22 cellular contexts compared by ENCODE assay signal in the genomic region with DNA sequence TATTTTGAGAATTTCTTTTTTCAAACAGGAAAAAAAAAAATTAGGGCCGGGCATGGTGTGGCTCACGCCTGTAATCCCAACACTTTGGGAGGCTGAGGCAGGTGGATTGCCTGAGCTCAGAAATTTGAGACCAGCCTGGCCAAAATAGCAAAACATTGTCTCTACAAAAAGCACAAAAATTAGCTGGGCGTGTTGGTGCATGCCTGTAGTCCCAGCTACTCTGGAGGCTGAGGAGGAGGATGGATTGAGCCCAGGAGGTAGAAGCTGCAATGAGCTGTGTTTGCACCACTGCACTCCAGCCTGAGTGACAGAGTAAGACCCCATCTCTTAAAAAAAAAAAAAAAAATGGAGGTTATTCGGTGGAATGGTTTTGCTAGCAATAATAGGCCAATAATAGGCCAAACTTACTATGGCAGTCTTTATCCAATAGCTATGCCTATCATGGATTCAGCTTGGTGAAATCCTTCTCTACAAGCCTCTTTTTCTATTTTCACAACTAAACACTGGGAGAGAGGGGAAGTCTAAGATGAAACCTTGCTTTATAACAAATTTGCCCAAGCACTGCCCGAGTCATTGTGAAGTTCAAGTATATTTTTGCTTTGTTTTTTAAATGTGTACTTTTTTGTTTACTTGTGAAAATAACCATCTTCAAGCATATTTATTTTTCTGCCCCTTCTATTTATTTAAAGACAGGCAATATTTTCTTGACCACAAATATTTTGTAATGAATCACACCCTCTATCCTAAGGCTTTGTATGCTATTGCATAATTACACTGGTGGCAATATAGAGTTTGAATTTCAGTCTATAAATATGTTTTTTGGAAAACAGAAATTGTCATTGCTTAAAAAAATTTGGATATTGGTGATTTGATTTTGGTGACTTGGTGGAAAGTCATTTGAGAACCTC. TPM values are rescaled to one million over a fixed set of nuclear protein-coding genes. Genes with fewer than 3 reads are reported as not detected.
DNase-seq lines count a peak whose midpoint lies in the region; ATAC-seq and TF ChIP-seq lines count a peak whose summit lies in the region.
"Had no signal": no experiment of that assay in that cellular context is flagged by ENCODE, and none has a peak within 500 bp of the region (broad histone marks: within the 10 kb centered on the region; RNA-seq: fewer than 3 reads in every experiment).

No MANE protein-coding gene starts in this region.

- peak overlapping the region; percentile 41 to 84 (median 74) for H3K27ac Mint-ChIP-seq in CD14-positive monocyte
- H3K27ac Mint-ChIP-seq: activated CD4-positive, alpha-beta memory T cell treated with anti-CD3 and anti-CD28 coated beads for 36 hours; activated naive CD4-positive, alpha-beta T cell treated with anti-CD3 and anti-CD28 coated beads, Interleukin-2, amount 50 U/mL, for 24 hours; activated T-cell treated with anti-CD3 and anti-CD28 coated beads, Interleukin-2, amount 50 U/mL, for 24 hours; brain; T-helper 17 cell had no signal

- H3K4me3 Mint-ChIP-seq in CD14-positive monocyte, result peak overlapping the region in 1 of 2 donors; percentile 15
- H3K4me3 Mint-ChIP-seq: activated CD4-positive, alpha-beta memory T cell treated with anti-CD3 and anti-CD28 coated beads for 36 hours; activated naive CD4-positive, alpha-beta T cell treated with anti-CD3 and anti-CD28 coated beads, Interleukin-2, amount 50 U/mL, for 24 hours; activated T-cell treated with anti-CD3 and anti-CD28 coated beads, Interleukin-2, amount 50 U/mL, for 24 hours; brain; naive B cell; T-helper 17 cell; WTC11 had no signal

- no peak overlapping the region for H3K27ac ChIP-seq in HEK293 (ENCODE audit: extremely low read depth, low read depth, low read length)
- no peak overlapping the region for H3K27ac ChIP-seq in foreskin keratinocyte
- H3K27ac ChIP-seq: BLaER1, parathyroid adenoma had no signal

- peaks cover 3 to 13% of the 10 kb centered on the region in 2 donors for H3K36me3 Mint-ChIP-seq in CD14-positive monocyte
- H3K36me3 Mint-ChIP-seq: activated CD4-positive, alpha-beta memory T cell treated with anti-CD3 and anti-CD28 coated beads for 36 hours; activated naive CD4-positive, alpha-beta T cell treated with anti-CD3 and anti-CD28 coated beads, Interleukin-2, amount 50 U/mL, for 24 hours; brain; naive B cell; WTC11 had no signal

- H3K27me3 ChIP-seq in foreskin keratinocyte (no peaks in the 10 kb centered on the region), BE2C (no peaks in the 10 kb centered on the region)
- H3K27me3 ChIP-seq: BLaER1 had no signal

- peaks cover 2 to 6% (median 3%) of the 10 kb centered on the region in 3 donors for H3K27me3 Mint-ChIP-seq in CD14-positive monocyte (ENCODE audit: low read depth in 3 of 3)
- H3K27me3 Mint-ChIP-seq: activated CD4-positive, alpha-beta memory T cell treated with anti-CD3 and anti-CD28 coated beads for 36 hours; activated naive CD4-positive, alpha-beta T cell treated with anti-CD3 and anti-CD28 coated beads, Interleukin-2, amount 50 U/mL, for 24 hours; activated T-cell treated with anti-CD3 and anti-CD28 coated beads, Interleukin-2, amount 50 U/mL, for 24 hours; brain; T-helper 17 cell had no signal

- intact Hi-C loops in CD14-positive monocyte (cut with micrococcal nuclease), result loop anchor here in 1 of 2 donors (5.0 kb wide), 1 partner anchor 35 kb away; no protein-coding TSS in a partner anchor

- peaks cover 31% of the 10 kb centered on the region for H3K4me1 Mint-ChIP-seq in CD14-positive monocyte
- H3K4me1 Mint-ChIP-seq: activated naive CD4-positive, alpha-beta T cell treated with anti-CD3 and anti-CD28 coated beads, Interleukin-2, amount 50 U/mL, for 24 hours; brain; naive B cell; T-helper 17 cell had no signal

- peak; percentile 70 for ATAC-seq in foreskin keratinocyte
- ATAC-seq: T-helper 17 cell, WTC11 had no signal

- in situ Hi-C loops in ACHN (cut with HindIII; ENCODE audit: low pct_ligation_motif_present, low pct_unique_long_range_greater_than_20kb, low sequenced_read_pairs), result no loop called here

- H3K36me3 ChIP-seq in HEK293 (ENCODE audit: control insufficient read depth in 2 of 2, insufficient read depth in 1 of 2, low read length in 2 of 2), result no peaks in the 10 kb centered on the region
- no peaks in the 10 kb centered on the region for H3K36me3 ChIP-seq in BE2C
- H3K36me3 ChIP-seq: BLaER1 had no signal

- CTCF ChIA-PET in HEK293 (lab: Yijun Ruan, JAX), result no interaction called here

- no peaks in the 10 kb centered on the region for H3K4me1 ChIP-seq in HEK293 (ENCODE audit: control insufficient read depth, insufficient read depth, low read length)
- H3K4me1 ChIP-seq in foreskin keratinocyte, result peaks cover 10% of the 10 kb centered on the region
- no peaks in the 10 kb centered on the region for H3K4me1 ChIP-seq in BE2C
- H3K4me1 ChIP-seq: BLaER1, parathyroid adenoma had no signal

- no peaks in the 10 kb centered on the region for H3K9me3 Mint-ChIP-seq in CD14-positive monocyte
- H3K9me3 Mint-ChIP-seq: activated CD4-positive, alpha-beta memory T cell treated with anti-CD3 and anti-CD28 coated beads for 36 hours; activated T-cell treated with anti-CD3 and anti-CD28 coated beads, Interleukin-2, amount 50 U/mL, for 24 hours had no signal

- POLR2A ChIA-PET in HEK293 (lab: Yijun Ruan, JAX), result no interaction called here

- DNase-seq in CD14-positive monocyte (ENCODE audit: low spot score), result no peak
- DNase-seq in amniotic epithelial cell (ENCODE audit: low read depth), result peak; percentile 57
- no peak for DNase-seq in foreskin keratinocyte
- DNase-seq in ACHN, result no peak
- no peak for DNase-seq in BE2C
- no peak for DNase-seq in stimulated activated CD4-positive, alpha-beta T cell treated with anti-CD3 and anti-CD28 coated beads, Interleukin-4, amount 100 ng/mL, for 24 hours
- DNase-seq: activated CD4-positive, alpha-beta memory T cell treated with anti-CD3 and anti-CD28 coated beads for 36 hours; activated T-cell treated with anti-CD3 and anti-CD28 coated beads, Interleukin-2, amount 50 U/mL, for 24 hours; GDM1; naive B cell; NCI-H2029 treated with DMSO at 0.1 percent for 48 hours; NCI-H524; SHP77; stimulated activated CD4-positive, alpha-beta T cell treated with anti-CD3 and anti-CD28 coated beads, Interleukin-4, amount 100 ng/mL, for 1 hour; T-helper 17 cell had no signal

- H3K9me3 ChIP-seq in HEK293 (ENCODE audit: control insufficient read depth, insufficient read depth, low read depth, low read length) (no peaks in the 10 kb centered on the region), BE2C (no peaks in the 10 kb centered on the region)
- H3K9me3 ChIP-seq: BLaER1 had no signal

- H3K4me3 ChIP-seq in HEK293 (ENCODE audit: low read depth, low read length) (no peak overlapping the region), BE2C (ENCODE audit: low read depth, low read length) (no peak overlapping the region)
- H3K4me3 ChIP-seq: BLaER1, lung had no signal

- TF ChIP-seq CTCF in CD14-positive monocyte (IDR thresholded peaks at IDR 0.05) (no peak), HEK293 (tag by site-specific recombination; IDR thresholded peaks at IDR 0.05) (no peak), foreskin keratinocyte (conservative IDR thresholded peaks at IDR 0.05) (no peak), BE2C (IDR thresholded peaks at IDR 0.05; ENCODE audit: low read depth, low read length) (no peak)

TF ChIP-seq in HEK293, 187 proteins besides CTCF, POLR2A, EP300 and RAD21:
- TF ChIP-seq SP3 (tag by site-specific recombination; IDR thresholded peaks at IDR 0.05) (no peak), ZNF677 (tag by site-specific recombination; IDR thresholded peaks at IDR 0.05) (no peak), SP7 (tag by site-specific recombination; IDR thresholded peaks at IDR 0.05) (no peak), PRDM10 (tag by site-specific recombination; IDR thresholded peaks at IDR 0.05) (peak; percentile 17; the same call in 1 of the 2 replicates), ZNF670 (tag by site-specific recombination; IDR thresholded peaks at IDR 0.05; ENCODE audit: low read depth) (no peak), ZNF394 (tag by site-specific recombination; IDR thresholded peaks at IDR 0.05; ENCODE audit: borderline replicate concordance) (peak; percentile 41; the same call in 1 of the 2 replicates)

RNA-seq across cellular contexts. Expression of gene KYNU, which starts 20.0 kb away (rescaled TPM):
- 100 to 1,000 TPM; 131 to 132 TPM for polyA plus RNA-seq in CD14-positive monocyte
- 0.39 and 3.6 TPM in 2 replicates for total RNA-seq in foreskin keratinocyte
- 0.12 and 2.6 TPM in 2 replicates for polyA plus RNA-seq in foreskin keratinocyte
- not detected for polyA plus RNA-seq in BE2C (2012; ENCODE audit: insufficient read depth, insufficient read length, low read depth)
- total RNA-seq: activated CD4-positive, alpha-beta memory T cell treated with anti-CD3 and anti-CD28 coated beads for 36 hours had no signal

Comparison
In these comparisons a context has a peak if more than half of its experiments do, and no peak if none do; other contexts are left out.
1. RNA of gene KYNU, which starts 20.0 kb away (polyA plus RNA-seq): 131 to 132 TPM in CD14-positive monocyte; 0.12 to 2.6 TPM in foreskin keratinocyte; every median in the first group is over 10 times any median in the second.